ENCODE assay signal across 9 cellular contexts in the genomic region with DNA sequence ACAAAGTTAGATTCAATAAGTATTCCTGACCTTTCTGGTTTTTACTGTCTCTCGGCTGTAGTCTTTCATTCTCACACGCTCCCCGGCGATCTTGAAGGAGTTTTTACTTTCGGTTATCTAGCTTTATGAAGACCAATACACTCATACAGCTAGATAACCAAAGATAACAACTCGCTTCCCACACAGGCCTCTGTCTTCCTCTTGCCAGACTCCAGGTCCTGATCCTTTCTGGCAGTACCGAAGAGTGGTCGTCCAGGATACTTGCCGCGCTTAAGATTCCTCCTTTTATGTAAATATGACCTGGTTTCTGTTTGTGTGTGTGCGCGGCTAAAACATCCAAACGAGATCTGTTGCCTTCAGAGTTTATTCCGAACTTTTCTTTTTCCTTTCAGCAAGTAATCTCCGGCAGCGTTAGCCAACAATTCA.
A peak's percentile ranks its signal among the peaks of the same experiment; 100 is the strongest.
DNase-seq lines count a peak whose midpoint lies in the region; ATAC-seq and TF ChIP-seq lines count a peak whose summit lies in the region.
"Had no signal": no experiment of that assay in that cellular context is flagged by ENCODE, and none has a peak within 500 bp of the region (broad histone marks: within the 10 kb centered on the region; RNA-seq: fewer than 3 reads in every experiment).

No MANE protein-coding gene starts in this region.

- TF ChIP-seq CTCF in foreskin fibroblast (IDR thresholded peaks at IDR 0.05; ENCODE audit: low read depth, low read length): no peak
- TF ChIP-seq CTCF in prostate gland (IDR thresholded peaks at IDR 0.05): no peak

- peak; percentile 27 for ATAC-seq in HG02970 (IDR thresholded peaks at IDR 0.05; ENCODE audit: low FRiP score, unreplicated experiment)
- peak; percentile 51 for ATAC-seq in SK-N-SH treated with all-trans-retinoic acid at 6 μM for 48 hours
- no peak for ATAC-seq in left lobe of liver

- peak overlapping the region; percentile 29 to 60 for H3K4me3 ChIP-seq in foreskin fibroblast (ENCODE audit: low read depth in 1 of 2, low read length in 2 of 2)
- peak overlapping the region in 1 of 2 donors; percentile 5 for H3K4me3 ChIP-seq in prostate gland

- H3K9me3 Mint-ChIP-seq in T-helper 2 cell treated with Interferon-gamma antibody and Interleukin-4, amounts not matched to agents 5 μg/mL and 100 μg/mL, for 36 hours: no peaks in the 10 kb centered on the region
- H3K9me3 Mint-ChIP-seq in stimulated activated naive CD8-positive, alpha-beta T cell treated with anti-CD3 and anti-CD28 coated beads, Interleukin-15, Interleukin-2, amounts not matched to agents 100 ng/mL and 50 ng/mL, for 24 hours: peaks cover 10% of the 10 kb centered on the region

- no peaks in the 10 kb centered on the region for H3K9me3 ChIP-seq in prostate gland

- intact Hi-C loops in prostate gland (cut with DNase I): loop anchor here (10.0 kb wide), 1 partner anchor 402 kb away; the partner anchor contains the start of gene TMEM161B

- peak overlapping the region; percentile 86 for H3K4me3 Mint-ChIP-seq in T-helper 2 cell treated with Interferon-gamma antibody and Interleukin-4, amounts not matched to agents 5 μg/mL and 100 μg/mL, for 36 hours
- peak overlapping the region; percentile 88 for H3K4me3 Mint-ChIP-seq in stimulated activated naive CD8-positive, alpha-beta T cell treated with anti-CD3 and anti-CD28 coated beads, Interleukin-15, Interleukin-2, amounts not matched to agents 100 ng/mL and 50 ng/mL, for 24 hours

- no peak overlapping the region for H3K27ac ChIP-seq in prostate gland
- H3K27ac ChIP-seq: C4-2B had no signal

- H3K27me3 Mint-ChIP-seq in T-helper 2 cell treated with Interferon-gamma antibody and Interleukin-4, amounts not matched to agents 5 μg/mL and 100 μg/mL, for 36 hours (ENCODE audit: low read depth): peaks cover 91% of the 10 kb centered on the region
- peaks cover 94% of the 10 kb centered on the region for H3K27me3 Mint-ChIP-seq in stimulated activated naive CD8-positive, alpha-beta T cell treated with anti-CD3 and anti-CD28 coated beads, Interleukin-15, Interleukin-2, amounts not matched to agents 100 ng/mL and 50 ng/mL, for 24 hours

- no peaks in the 10 kb centered on the region for H3K4me1 ChIP-seq in prostate gland (replicated peaks)

- DNase-seq in T-helper 2 cell treated with Interferon-gamma antibody and Interleukin-4, amounts not matched to agents 5 μg/mL and 100 μg/mL, for 36 hours (ENCODE audit: low spot score): no peak
- DNase-seq in T-helper 2 cell: no peak
- DNase-seq in foreskin fibroblast: no peak
- DNase-seq in prostate gland (ENCODE audit: low spot score): no peak
- no peak for DNase-seq in left lobe of liver (ENCODE audit: low spot score)

- TF ChIP-seq POLR2A in prostate gland (IDR thresholded peaks at IDR 0.05): no peak

- no peaks in the 10 kb centered on the region for H3K36me3 ChIP-seq in prostate gland

- WGBS in prostate gland: 5% methylated on average over 16 of the region's 16 CpGs

- peaks cover 30% of the 10 kb centered on the region for H3K27me3 ChIP-seq in prostate gland (replicated peaks; ENCODE audit: insufficient read depth)

- peaks cover 20% of the 10 kb centered on the region for H3K4me1 Mint-ChIP-seq in T-helper 2 cell treated with Interferon-gamma antibody and Interleukin-4, amounts not matched to agents 5 μg/mL and 100 μg/mL, for 36 hours (ENCODE audit: low read depth)
- H3K4me1 Mint-ChIP-seq in stimulated activated naive CD8-positive, alpha-beta T cell treated with anti-CD3 and anti-CD28 coated beads, Interleukin-15, Interleukin-2, amounts not matched to agents 100 ng/mL and 50 ng/mL, for 24 hours (ENCODE audit: low read depth): peaks cover 23% of the 10 kb centered on the region

- H3K36me3 Mint-ChIP-seq in T-helper 2 cell treated with Interferon-gamma antibody and Interleukin-4, amounts not matched to agents 5 μg/mL and 100 μg/mL, for 36 hours (ENCODE audit: low read depth): no peaks in the 10 kb centered on the region
- H3K36me3 Mint-ChIP-seq in stimulated activated naive CD8-positive, alpha-beta T cell treated with anti-CD3 and anti-CD28 coated beads, Interleukin-15, Interleukin-2, amounts not matched to agents 100 ng/mL and 50 ng/mL, for 24 hours (ENCODE audit: low read depth): peaks cover 15% of the 10 kb centered on the region

- H3K27ac Mint-ChIP-seq in T-helper 2 cell treated with Interferon-gamma antibody and Interleukin-4, amounts not matched to agents 5 μg/mL and 100 μg/mL, for 36 hours: no peak overlapping the region
- no peak overlapping the region for H3K27ac Mint-ChIP-seq in stimulated activated naive CD8-positive, alpha-beta T cell treated with anti-CD3 and anti-CD28 coated beads, Interleukin-15, Interleukin-2, amounts not matched to agents 100 ng/mL and 50 ng/mL, for 24 hours

TF ChIP-seq in SK-N-SH treated with all-trans-retinoic acid at 6 μM for 48 hours, 23 proteins besides CTCF, POLR2A, EP300 and RAD21:
- TF ChIP-seq, protein P1, sequence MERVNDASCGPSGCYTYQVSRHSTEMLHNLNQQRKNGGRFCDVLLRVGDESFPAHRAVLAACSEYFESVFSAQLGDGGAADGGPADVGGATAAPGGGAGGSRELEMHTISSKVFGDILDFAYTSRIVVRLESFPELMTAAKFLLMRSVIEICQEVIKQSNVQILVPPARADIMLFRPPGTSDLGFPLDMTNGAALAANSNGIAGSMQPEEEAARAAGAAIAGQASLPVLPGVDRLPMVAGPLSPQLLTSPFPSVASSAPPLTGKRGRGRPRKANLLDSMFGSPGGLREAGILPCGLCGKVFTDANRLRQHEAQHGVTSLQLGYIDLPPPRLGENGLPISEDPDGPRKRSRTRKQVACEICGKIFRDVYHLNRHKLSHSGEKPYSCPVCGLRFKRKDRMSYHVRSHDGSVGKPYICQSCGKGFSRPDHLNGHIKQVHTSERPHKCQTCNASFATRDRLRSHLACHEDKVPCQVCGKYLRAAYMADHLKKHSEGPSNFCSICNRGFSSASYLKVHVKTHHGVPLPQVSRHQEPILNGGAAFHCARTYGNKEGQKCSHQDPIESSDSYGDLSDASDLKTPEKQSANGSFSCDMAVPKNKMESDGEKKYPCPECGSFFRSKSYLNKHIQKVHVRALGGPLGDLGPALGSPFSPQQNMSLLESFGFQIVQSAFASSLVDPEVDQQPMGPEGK (CRISPR knock-in tag; IDR thresholded peaks at IDR 0.05; ENCODE audit: borderline replicate concordance): no peak
- TF ChIP-seq, protein P2, sequence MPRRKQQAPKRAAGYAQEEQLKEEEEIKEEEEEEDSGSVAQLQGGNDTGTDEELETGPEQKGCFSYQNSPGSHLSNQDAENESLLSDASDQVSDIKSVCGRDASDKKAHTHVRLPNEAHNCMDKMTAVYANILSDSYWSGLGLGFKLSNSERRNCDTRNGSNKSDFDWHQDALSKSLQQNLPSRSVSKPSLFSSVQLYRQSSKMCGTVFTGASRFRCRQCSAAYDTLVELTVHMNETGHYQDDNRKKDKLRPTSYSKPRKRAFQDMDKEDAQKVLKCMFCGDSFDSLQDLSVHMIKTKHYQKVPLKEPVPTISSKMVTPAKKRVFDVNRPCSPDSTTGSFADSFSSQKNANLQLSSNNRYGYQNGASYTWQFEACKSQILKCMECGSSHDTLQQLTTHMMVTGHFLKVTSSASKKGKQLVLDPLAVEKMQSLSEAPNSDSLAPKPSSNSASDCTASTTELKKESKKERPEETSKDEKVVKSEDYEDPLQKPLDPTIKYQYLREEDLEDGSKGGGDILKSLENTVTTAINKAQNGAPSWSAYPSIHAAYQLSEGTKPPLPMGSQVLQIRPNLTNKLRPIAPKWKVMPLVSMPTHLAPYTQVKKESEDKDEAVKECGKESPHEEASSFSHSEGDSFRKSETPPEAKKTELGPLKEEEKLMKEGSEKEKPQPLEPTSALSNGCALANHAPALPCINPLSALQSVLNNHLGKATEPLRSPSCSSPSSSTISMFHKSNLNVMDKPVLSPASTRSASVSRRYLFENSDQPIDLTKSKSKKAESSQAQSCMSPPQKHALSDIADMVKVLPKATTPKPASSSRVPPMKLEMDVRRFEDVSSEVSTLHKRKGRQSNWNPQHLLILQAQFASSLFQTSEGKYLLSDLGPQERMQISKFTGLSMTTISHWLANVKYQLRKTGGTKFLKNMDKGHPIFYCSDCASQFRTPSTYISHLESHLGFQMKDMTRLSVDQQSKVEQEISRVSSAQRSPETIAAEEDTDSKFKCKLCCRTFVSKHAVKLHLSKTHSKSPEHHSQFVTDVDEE (CRISPR knock-in tag; IDR thresholded peaks at IDR 0.05): no peak
- no peak for TF ChIP-seq CREB5 (CRISPR knock-in tag; IDR thresholded peaks at IDR 0.05; ENCODE audit: low read depth)
TF ChIP-seq in SK-N-SH treated with all-trans-retinoic acid at 6 μM for 48 hours: peak in this region for 0.
